29 cellular contexts compared by ENCODE assay signal in the genomic region with DNA sequence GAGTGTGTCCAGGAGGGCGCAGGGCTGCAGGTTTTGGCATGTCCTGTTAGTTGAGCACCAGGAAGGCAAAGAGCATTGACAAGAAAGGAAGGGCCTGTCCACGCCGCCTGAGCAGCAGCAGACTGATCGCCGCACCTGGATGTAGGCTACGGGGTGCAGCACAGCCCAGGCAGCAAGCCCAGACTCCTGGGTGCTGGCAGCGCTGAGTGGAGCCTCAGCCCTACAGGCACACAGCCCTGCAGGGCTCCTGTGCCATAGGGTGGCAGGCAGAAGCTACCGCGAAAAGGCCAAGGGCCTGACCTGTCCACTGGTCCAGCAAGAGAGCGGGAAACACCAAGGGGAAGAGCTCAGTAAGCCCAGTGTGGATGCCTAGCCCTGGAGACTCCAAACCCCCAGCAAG.
DNase-seq lines count a peak whose midpoint lies in the region; ATAC-seq and TF ChIP-seq lines count a peak whose summit lies in the region.
"Had no signal": no experiment of that assay in that cellular context is flagged by ENCODE, and none has a peak within 500 bp of the region (broad histone marks: within the 10 kb centered on the region; RNA-seq: fewer than 3 reads in every experiment).

No MANE protein-coding gene starts in this region.

- H3K4me3 ChIP-seq in mesenchymal stem cell (ENCODE audit: insufficient read depth in 1 of 2, low read depth in 1 of 2, low read length in 2 of 2), result no peak overlapping the region
- no peak overlapping the region for H3K4me3 ChIP-seq in H7 (ENCODE audit: insufficient read depth, low read depth, low read length)
- H3K4me3 ChIP-seq: body of pancreas, colonic mucosa, gastroesophageal sphincter, lower lobe of right lung, thyroid gland had no signal

- no peak overlapping the region for H2BK5ac ChIP-seq in mesenchymal stem cell (ENCODE audit: low read depth, low read length, poor library complexity, severe bottlenecking)

- no peak overlapping the region for H2AK5ac ChIP-seq in mesenchymal stem cell (ENCODE audit: low read length, severe bottlenecking)

- TF ChIP-seq CTCF in chondrocyte (IDR thresholded peaks at IDR 0.05), result no peak

- no peak overlapping the region for H3K27ac ChIP-seq in mesenchymal stem cell (ENCODE audit: low read length, poor library complexity, severe bottlenecking)
- peak overlapping the region; percentile 69 for H3K27ac ChIP-seq in substantia nigra (ENCODE audit: low read depth, low read length, poor library complexity, severe bottlenecking)
- H3K27ac ChIP-seq: body of pancreas, colonic mucosa, lower lobe of right lung, thyroid gland, VCaP had no signal

- DNase-seq in T-helper 17 cell (no peak), chondrocyte (ENCODE audit: low spot score) (peak; percentile 68), mesenchymal stem cell (no peak), substantia nigra (lab: John Stamatoyannopoulos, UW) (peak in 1 of 49 donors; percentile 27), H7 (no peak)
- no peak for DNase-seq in activated T-cell treated with anti-CD3 and anti-CD28 coated beads, Interleukin-2, amount 50 U/mL, for 1 hour
- DNase-seq: activated CD4-positive, alpha-beta T cell treated with anti-CD3 and anti-CD28 coated beads, Interleukin-2, amount 50 U/mL, for 1 hour; activated CD8-positive, alpha-beta memory T cell treated with anti-CD3 and anti-CD28 coated beads, Interleukin-2, amount 50 U/mL, for 48 hours; activated effector memory CD4-positive, alpha-beta T cell treated with Interleukin-2 at 50 U/mL for 16 hours; activated naive CD8-positive, alpha-beta T cell treated with anti-CD3 and anti-CD28 coated beads, Interleukin-2, amount 50 U/mL, for 24 hours; CD4-positive, CD25-positive, alpha-beta regulatory T cell; colonic mucosa; effector memory CD8-positive, alpha-beta T cell; hypothalamus; lower lobe of right lung; NCI-H1092; NCI-H187 treated with DMSO at 0.1 percent for 48 hours; NCI-H2227 treated with DMSO at 0.1 percent for 48 hours; NCI-H774; RPMI8226; stimulated activated CD4-positive, alpha-beta T cell treated with anti-CD3 and anti-CD28 coated beads, Interleukin-12 subunit alpha, Interleukin-12 subunit beta, amount 100 ng/mL, for 4 hours; stimulated activated CD4-positive, alpha-beta T cell treated with anti-CD3 and anti-CD28 coated beads, Interleukin-4, amount 100 ng/mL, for 24 hours; stimulated activated naive CD4-positive, alpha-beta T cell; T-helper 2 cell; thyroid gland had no signal

- no peak overlapping the region for H3K23ac ChIP-seq in mesenchymal stem cell (ENCODE audit: low read length in 2 of 2)

- no peak overlapping the region for H3K4me2 ChIP-seq in mesenchymal stem cell (ENCODE audit: low read length, poor library complexity, severe bottlenecking)

- H2BK120ac ChIP-seq in mesenchymal stem cell (ENCODE audit: low read depth, low read length), result no peak overlapping the region

- no peak overlapping the region for H2AFZ ChIP-seq in mesenchymal stem cell (ENCODE audit: low read depth, low read length)

- H4K8ac ChIP-seq in mesenchymal stem cell (ENCODE audit: low read length), result no peak overlapping the region

- no peak overlapping the region for H3K4me3 Mint-ChIP-seq in T-helper 17 cell
- H3K4me3 Mint-ChIP-seq in chondrocyte (ENCODE audit: unreplicated experiment), result no peak overlapping the region
- H3K4me3 Mint-ChIP-seq: activated naive CD8-positive, alpha-beta T cell treated with anti-CD3 and anti-CD28 coated beads, Interleukin-2, amount 50 U/mL, for 24 hours; effector memory CD8-positive, alpha-beta T cell had no signal

- H3K9me3 ChIP-seq in T-helper 17 cell (ENCODE audit: control insufficient read depth, low read length, poor library complexity, severe bottlenecking) (no peaks in the 10 kb centered on the region), mesenchymal stem cell (ENCODE audit: control insufficient read depth, low read length) (no peaks in the 10 kb centered on the region)
- H3K9me3 ChIP-seq: body of pancreas, colonic mucosa, gastroesophageal sphincter, lower lobe of right lung, thyroid gland had no signal

- H3K27ac Mint-ChIP-seq in T-helper 17 cell, result peak overlapping the region; percentile 54
- H3K27ac Mint-ChIP-seq in chondrocyte (ENCODE audit: unreplicated experiment), result no peak overlapping the region
- H3K27ac Mint-ChIP-seq: activated naive CD8-positive, alpha-beta T cell treated with anti-CD3 and anti-CD28 coated beads, Interleukin-2, amount 50 U/mL, for 24 hours had no signal

- peaks cover 4% of the 10 kb centered on the region for H3K4me1 ChIP-seq in mesenchymal stem cell (ENCODE audit: control insufficient read depth, insufficient read depth, low read depth, low read length)
- H3K4me1 ChIP-seq: body of pancreas, colonic mucosa had no signal

- peak overlapping the region in 1 of 2 experiments; percentile 69 for H3K14ac ChIP-seq in mesenchymal stem cell (ENCODE audit: low read length in 2 of 2)

- H3K4me1 Mint-ChIP-seq in T-helper 17 cell, result peaks cover 29% of the 10 kb centered on the region
- peaks cover 10% of the 10 kb centered on the region for H3K4me1 Mint-ChIP-seq in chondrocyte (ENCODE audit: low read depth)

- H3K27me3 Mint-ChIP-seq in T-helper 17 cell, result no peaks in the 10 kb centered on the region
- H3K27me3 Mint-ChIP-seq in chondrocyte (ENCODE audit: low read depth), result no peaks in the 10 kb centered on the region
- H3K27me3 Mint-ChIP-seq: activated naive CD8-positive, alpha-beta T cell treated with anti-CD3 and anti-CD28 coated beads, Interleukin-2, amount 50 U/mL, for 24 hours; CD4-positive, CD25-positive, alpha-beta regulatory T cell; effector memory CD8-positive, alpha-beta T cell had no signal

- H4K91ac ChIP-seq in mesenchymal stem cell (ENCODE audit: low read length), result peak overlapping the region; percentile 20

- no peaks in the 10 kb centered on the region for H3K36me3 Mint-ChIP-seq in T-helper 17 cell (ENCODE audit: low read depth)
- H3K36me3 Mint-ChIP-seq in chondrocyte (ENCODE audit: low read depth), result peaks cover 4% of the 10 kb centered on the region

- H2BK12ac ChIP-seq in mesenchymal stem cell (ENCODE audit: low read length in 2 of 2), result no peak overlapping the region

- WGBS in mesenchymal stem cell, result 98% methylated on average over 10 of the region's 10 CpGs

- no peak overlapping the region for H3K4ac ChIP-seq in mesenchymal stem cell (ENCODE audit: low read depth in 1 of 2, low read length in 2 of 2)

- ATAC-seq in T-helper 17 cell, result no peak
- ATAC-seq in SK-N-SH treated with all-trans-retinoic acid at 6 μM for 48 hours, result no peak
- ATAC-seq: activated naive CD8-positive, alpha-beta T cell treated with anti-CD3 and anti-CD28 coated beads, Interleukin-2, amount 50 U/mL, for 24 hours; body of pancreas; effector memory CD8-positive, alpha-beta T cell; gastroesophageal sphincter; lower lobe of right lung had no signal

- peaks cover 52% of the 10 kb centered on the region for H3K79me1 ChIP-seq in mesenchymal stem cell (replicated peaks; ENCODE audit: low read length, poor library complexity, severe bottlenecking)

- no peak overlapping the region for H3K18ac ChIP-seq in mesenchymal stem cell (ENCODE audit: low read depth in 1 of 2, low read length in 2 of 2)

- H3K27me3 ChIP-seq in mesenchymal stem cell (ENCODE audit: control insufficient read depth in 1 of 2, insufficient read depth in 1 of 2, low read length in 2 of 2) (no peaks in the 10 kb centered on the region), H7 (ENCODE audit: control insufficient read depth, insufficient read depth, low read length) (no peaks in the 10 kb centered on the region)
- H3K27me3 ChIP-seq: body of pancreas, colonic mucosa, gastroesophageal sphincter, thyroid gland had no signal

- peaks cover 0 to 19% of the 10 kb centered on the region in 2 experiments for H3K36me3 ChIP-seq in mesenchymal stem cell (ENCODE audit: control insufficient read depth in 1 of 2, insufficient read depth in 2 of 2, low read depth in 1 of 2, low read length in 2 of 2)
- no peaks in the 10 kb centered on the region; the same call in 1 of the 2 replicates for H3K36me3 ChIP-seq in H7 (replicated peaks; ENCODE audit: control insufficient read depth, insufficient read depth, low read length)
- H3K36me3 ChIP-seq: colonic mucosa, thyroid gland had no signal

- no peaks in the 10 kb centered on the region for H3K9me3 Mint-ChIP-seq in chondrocyte (ENCODE audit: low read depth)
- H3K9me3 Mint-ChIP-seq: activated naive CD8-positive, alpha-beta T cell treated with anti-CD3 and anti-CD28 coated beads, Interleukin-2, amount 50 U/mL, for 24 hours; effector memory CD8-positive, alpha-beta T cell had no signal

- no peak overlapping the region for H3K9ac ChIP-seq in mesenchymal stem cell (ENCODE audit: low read length)

- H2BK15ac ChIP-seq in mesenchymal stem cell (ENCODE audit: low read depth, poor library complexity, severe bottlenecking), result no peak overlapping the region

TF ChIP-seq in SK-N-SH treated with all-trans-retinoic acid at 6 μM for 48 hours, 23 proteins besides CTCF, POLR2A, EP300 and RAD21:
- TF ChIP-seq SNAI2 (CRISPR knock-in tag; IDR thresholded peaks at IDR 0.05) (no peak), PPARA (CRISPR knock-in tag; IDR thresholded peaks at IDR 0.05; ENCODE audit: borderline replicate concordance) (no peak), ZNF8 (CRISPR knock-in tag; IDR thresholded peaks at IDR 0.05) (no peak), TOX (CRISPR knock-in tag; IDR thresholded peaks at IDR 0.05; ENCODE audit: borderline replicate concordance) (no peak), ZC3H10 (CRISPR knock-in tag; IDR thresholded peaks at IDR 0.05) (no peak), OSR1 (CRISPR knock-in tag; IDR thresholded peaks at IDR 0.05) (no peak)
- TF ChIP-seq, protein P1, sequence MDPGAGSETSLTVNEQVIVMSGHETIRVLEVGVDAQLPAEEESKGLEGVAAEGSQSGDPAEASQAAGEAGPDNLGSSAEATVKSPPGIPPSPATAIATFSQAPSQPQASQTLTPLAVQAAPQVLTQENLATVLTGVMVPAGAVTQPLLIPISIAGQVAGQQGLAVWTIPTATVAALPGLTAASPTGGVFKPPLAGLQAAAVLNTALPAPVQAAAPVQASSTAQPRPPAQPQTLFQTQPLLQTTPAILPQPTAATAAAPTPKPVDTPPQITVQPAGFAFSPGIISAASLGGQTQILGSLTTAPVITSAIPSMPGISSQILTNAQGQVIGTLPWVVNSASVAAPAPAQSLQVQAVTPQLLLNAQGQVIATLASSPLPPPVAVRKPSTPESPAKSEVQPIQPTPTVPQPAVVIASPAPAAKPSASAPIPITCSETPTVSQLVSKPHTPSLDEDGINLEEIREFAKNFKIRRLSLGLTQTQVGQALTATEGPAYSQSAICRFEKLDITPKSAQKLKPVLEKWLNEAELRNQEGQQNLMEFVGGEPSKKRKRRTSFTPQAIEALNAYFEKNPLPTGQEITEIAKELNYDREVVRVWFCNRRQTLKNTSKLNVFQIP (CRISPR knock-in tag; IDR thresholded peaks at IDR 0.05; ENCODE audit: borderline replicate concordance, low read depth), result no peak
TF ChIP-seq in SK-N-SH treated with all-trans-retinoic acid at 6 μM for 48 hours: peak in this region for 0.
